Comparison of ENCODE assay signal across 1 cellular context in the genomic region with DNA sequence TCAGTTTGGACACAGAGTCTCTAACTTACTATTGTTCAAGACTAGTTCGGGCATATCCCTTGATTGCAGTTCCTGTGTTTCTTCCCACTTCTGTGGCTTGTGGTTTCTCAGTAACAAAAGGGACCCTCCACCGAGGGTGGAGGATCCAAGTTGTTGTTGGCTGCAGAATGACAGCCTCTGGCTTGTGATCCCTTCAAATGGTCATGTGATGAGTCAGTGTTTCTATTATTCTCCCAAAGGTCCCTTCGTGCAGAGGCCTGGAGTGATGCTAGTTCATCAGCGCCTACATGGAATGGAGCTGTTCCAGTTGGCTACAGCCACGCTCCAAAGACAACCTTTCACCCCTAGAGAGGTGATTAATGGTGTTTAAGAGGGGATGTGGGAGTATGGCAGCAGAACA.
TF ChIP-seq lines count a peak whose summit lies in the region.

No MANE protein-coding gene starts in this region.

TF ChIP-seq in H1, 55 proteins besides CTCF, POLR2A, EP300 and RAD21:
- TF ChIP-seq KDM4A (IDR thresholded peaks at IDR 0.05; ENCODE audit: low read depth, low read length, severe bottlenecking): no peak
- no peak for TF ChIP-seq POLR2AphosphoS5 (IDR thresholded peaks at IDR 0.05; ENCODE audit: low read depth, low read length)
- TF ChIP-seq GABPA (IDR thresholded peaks at IDR 0.05; ENCODE audit: borderline replicate concordance, insufficient read depth, low read length): no peak
- TF ChIP-seq KDM5A (IDR thresholded peaks at IDR 0.05; ENCODE audit: low read length): no peak
- TF ChIP-seq CREB1 (IDR thresholded peaks at IDR 0.05): no peak
- no peak for TF ChIP-seq TAF1 (IDR thresholded peaks at IDR 0.05; ENCODE audit: low read depth, low read length)
- TF ChIP-seq RFX5 (IDR thresholded peaks at IDR 0.05; ENCODE audit: borderline replicate concordance, low read depth, low read length): no peak
- TF ChIP-seq CHD2 (IDR thresholded peaks at IDR 0.05; ENCODE audit: low read length): no peak
- TF ChIP-seq SP2 (IDR thresholded peaks at IDR 0.05; ENCODE audit: low read length): no peak
- no peak for TF ChIP-seq ZNF274 (IDR thresholded peaks at IDR 0.05; ENCODE audit: borderline replicate concordance, extremely low read depth, low read length)
